ENCODE assay signal across 25 cellular contexts in the genomic region with DNA sequence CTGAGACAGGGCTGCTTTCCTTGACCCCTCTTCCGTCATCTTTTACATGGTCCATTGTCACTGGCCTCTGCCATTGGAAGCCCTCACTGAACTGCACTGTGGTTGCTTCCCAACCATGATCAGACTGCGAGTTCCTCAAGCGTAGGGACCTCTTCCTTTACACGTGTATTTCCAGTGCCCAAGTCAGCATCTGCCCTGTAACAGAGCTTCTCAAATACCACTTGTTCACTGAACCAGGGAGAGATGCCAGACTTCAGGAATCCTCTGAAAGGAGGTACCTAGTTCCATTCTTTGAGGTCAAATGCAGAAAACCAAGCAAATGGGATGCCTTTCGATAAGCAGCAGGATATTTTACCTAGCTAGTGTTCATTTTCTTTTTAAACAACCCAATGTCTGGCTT.
"Had no signal": no experiment of that assay in that cellular context is flagged by ENCODE, and none has a peak within 500 bp of the region (broad histone marks: within the 10 kb centered on the region; RNA-seq: fewer than 3 reads in every experiment).

No MANE protein-coding gene starts in this region.

- H3K27ac Mint-ChIP-seq: activated B cell treated with CpG ODN at 0.5 μM for 24 hours; activated CD4-positive, alpha-beta memory T cell treated with anti-CD3 and anti-CD28 coated beads for 36 hours; activated naive CD4-positive, alpha-beta T cell treated with anti-CD3 and anti-CD28 coated beads for 36 hours; activated T-cell treated with anti-CD3 and anti-CD28 coated beads, Interleukin-2, amount 50 U/mL, for 24 hours; activated T-helper 2 cell treated with anti-CD3 and anti-CD28 coated beads, Interferon-gamma antibody, Interleukin-2, Interleukin-4, amounts not matched to agents 10 μg/mL and 5 μg/mL and 100 μg/mL, durations not matched to agents 14 hours and 24 hours and 36 hours; stimulated activated naive CD8-positive, alpha-beta T cell treated with anti-CD3 and anti-CD28 coated beads, Interleukin-15, Interleukin-2, amounts not matched to agents 100 ng/mL and 50 ng/mL, for 24 hours; T-cell had no signal

- H3K27me3 ChIP-seq: brain microvascular endothelial cell, colonic mucosa, gastrocnemius medialis, right lobe of liver, tibial nerve had no signal

- H3K4me3 Mint-ChIP-seq: activated B cell treated with CpG ODN at 0.5 μM for 24 hours; activated CD4-positive, alpha-beta memory T cell treated with anti-CD3 and anti-CD28 coated beads for 36 hours; activated naive CD4-positive, alpha-beta T cell treated with anti-CD3 and anti-CD28 coated beads for 36 hours; activated T-cell treated with anti-CD3 and anti-CD28 coated beads, Interleukin-2, amount 50 U/mL, for 24 hours; nephron; stimulated activated naive CD8-positive, alpha-beta T cell treated with anti-CD3 and anti-CD28 coated beads, Interleukin-15, Interleukin-2, amounts not matched to agents 100 ng/mL and 50 ng/mL, for 24 hours; T-cell had no signal

- H3K9me3 ChIP-seq: colonic mucosa, gastrocnemius medialis, prostate gland, right lobe of liver, tibial nerve had no signal

- H3K4me3 ChIP-seq: colonic mucosa, gastrocnemius medialis, lung, prostate gland, right lobe of liver, tibial nerve had no signal

- H3K36me3 ChIP-seq: colonic mucosa, prostate gland had no signal

- ATAC-seq: gastrocnemius medialis, left colon, right lobe of liver, T-cell had no signal

- H3K4me1 ChIP-seq: colonic mucosa had no signal

- DNase-seq: activated B cell treated with CpG ODN at 0.5 μM for 24 hours; activated CD4-positive, alpha-beta memory T cell treated with anti-CD3 and anti-CD28 coated beads for 36 hours; activated CD4-positive, alpha-beta T cell treated with anti-CD3 and anti-CD28 coated beads for 4 hours; activated naive CD4-positive, alpha-beta T cell treated with anti-CD3 and anti-CD28 coated beads for 36 hours; activated T-cell treated with anti-CD3 and anti-CD28 coated beads, Interleukin-2, amount 50 U/mL, for 24 hours; brain microvascular endothelial cell; central memory CD4-positive, alpha-beta T cell; colonic mucosa; gastrocnemius medialis; left colon; midbrain; right lobe of liver; small intestine; stimulated activated CD4-positive, alpha-beta T cell treated with anti-CD3 and anti-CD28 coated beads, Interleukin-15, amount 100 ng/mL, for 24 hours; stimulated activated CD4-positive, alpha-beta T cell treated with anti-CD3 and anti-CD28 coated beads, Interleukin-2, amount 100 ng/mL, for 48 hours; T-cell; T-helper 9 cell had no signal

- H3K27ac ChIP-seq: brain microvascular endothelial cell, colonic mucosa, gastrocnemius medialis, prostate gland, right lobe of liver, tibial nerve had no signal

- H3K9me3 Mint-ChIP-seq: activated B cell treated with CpG ODN at 0.5 μM for 24 hours; activated CD4-positive, alpha-beta memory T cell treated with anti-CD3 and anti-CD28 coated beads for 36 hours; activated naive CD4-positive, alpha-beta T cell treated with anti-CD3 and anti-CD28 coated beads for 36 hours; activated T-cell treated with anti-CD3 and anti-CD28 coated beads, Interleukin-2, amount 50 U/mL, for 24 hours; activated T-helper 2 cell treated with anti-CD3 and anti-CD28 coated beads, Interferon-gamma antibody, Interleukin-2, Interleukin-4, amounts not matched to agents 10 μg/mL and 5 μg/mL and 100 μg/mL, durations not matched to agents 14 hours and 24 hours and 36 hours; nephron; stimulated activated naive CD8-positive, alpha-beta T cell treated with anti-CD3 and anti-CD28 coated beads, Interleukin-15, Interleukin-2, amounts not matched to agents 100 ng/mL and 50 ng/mL, for 24 hours; T-cell had no signal

- FAIRE-seq: endometrium, small intestine, urothelium cell line had no signal

- H3K36me3 Mint-ChIP-seq: activated CD4-positive, alpha-beta memory T cell treated with anti-CD3 and anti-CD28 coated beads for 36 hours; T-cell had no signal
